ENCODE assay signal across 11 cellular contexts in genomic region chr11:66172146-66172545, GRCh38.
A peak's percentile ranks its signal among the peaks of the same experiment; 100 is the strongest.
DNase-seq lines count a peak whose midpoint lies in the region; ATAC-seq lines count a peak whose summit lies in the region.
"Had no signal": no experiment of that assay in that cellular context is flagged by ENCODE, and none has a peak within 500 bp of the region (broad histone marks: within the 10 kb centered on the region; RNA-seq: fewer than 3 reads in every experiment).

No MANE protein-coding gene starts in this region.

- H3K4me1 Mint-ChIP-seq in central memory CD8-positive, alpha-beta T cell: peaks cover 31% of the 10 kb centered on the region

- H3K36me3 Mint-ChIP-seq in central memory CD8-positive, alpha-beta T cell (ENCODE audit: insufficient read depth): peaks cover 17% of the 10 kb centered on the region

- no peaks in the 10 kb centered on the region for H3K9me3 Mint-ChIP-seq in central memory CD8-positive, alpha-beta T cell
- H3K9me3 Mint-ChIP-seq: dendritic cell treated with granulocyte-macrophage colony-stimulating factor and Interleukin-4, amounts not matched to agents 40 ng/mL and 50 ng/mL, for 4 days had no signal

- no peak for ATAC-seq in central memory CD8-positive, alpha-beta T cell (replicated peaks; ENCODE audit: extremely low read depth, poor library complexity, severe bottlenecking)
- ATAC-seq in GM18498 (IDR thresholded peaks at IDR 0.05; ENCODE audit: unreplicated experiment) (no peak), GM19395 (IDR thresholded peaks at IDR 0.05; ENCODE audit: unreplicated experiment) (no peak)

- no peak overlapping the region for H3K4me3 Mint-ChIP-seq in central memory CD8-positive, alpha-beta T cell
- H3K4me3 Mint-ChIP-seq: dendritic cell treated with granulocyte-macrophage colony-stimulating factor and Interleukin-4, amounts not matched to agents 40 ng/mL and 50 ng/mL, for 4 days had no signal

- H3K27me3 Mint-ChIP-seq in central memory CD8-positive, alpha-beta T cell: no peaks in the 10 kb centered on the region
- H3K27me3 Mint-ChIP-seq: dendritic cell treated with granulocyte-macrophage colony-stimulating factor and Interleukin-4, amounts not matched to agents 40 ng/mL and 50 ng/mL, for 4 days had no signal

- DNase-seq in EH (ENCODE audit: low read depth): peak; percentile 67
- DNase-seq in RKO (ENCODE audit: low spot score): peak; percentile 66
- DNase-seq in central memory CD8-positive, alpha-beta T cell (ENCODE audit: low spot score in 2 of 2): no peak
- DNase-seq in skeletal muscle cell (ENCODE audit: low read depth): peak; percentile 16
- DNase-seq in epidermal melanocyte (ENCODE audit: insufficient read length, low spot score): no peak
- no peak for DNase-seq in COLO668 (lab: John Stamatoyannopoulos, UW; ENCODE audit: unreplicated experiment)
- DNase-seq: NCI-H1092, small intestine had no signal

- H3K27ac Mint-ChIP-seq in central memory CD8-positive, alpha-beta T cell (ENCODE audit: low read depth): peak overlapping the region; percentile 13
- H3K27ac Mint-ChIP-seq: dendritic cell treated with granulocyte-macrophage colony-stimulating factor and Interleukin-4, amounts not matched to agents 40 ng/mL and 50 ng/mL, for 4 days had no signal

- no peak overlapping the region for H3K4me3 ChIP-seq in skeletal muscle cell (ENCODE audit: low read depth, low read length)

Comparison
In these comparisons a context has a peak if more than half of its experiments do, and no peak if none do; other contexts are left out.
1. DNase-seq: peak in EH (single experiment), RKO (single experiment) and skeletal muscle cell (single experiment); none in central memory CD8-positive, alpha-beta T cell (0 of 2), epidermal melanocyte (single experiment) and COLO668 (single experiment).